In genomic region chr22:38272373-38273134, GRCh38 we compare ENCODE assay signal across 8 cellular contexts. TPM values are rescaled to one million over a fixed set of nuclear protein-coding genes. Genes with fewer than 3 reads are reported as not detected.
DNase-seq lines count a peak whose midpoint lies in the region; ATAC-seq and TF ChIP-seq lines count a peak whose summit lies in the region.

Gene TMEM184B (minus strand): TSS chr22:38273010. CDS start chr22:38247961, 25,049 bp downstream.

- H3K9ac ChIP-seq in PC-3 (ENCODE audit: low read length), result peak within 1 kb of the TSS; percentile 90

- H3K4me1 ChIP-seq in PC-3 (ENCODE audit: insufficient read depth, low read length) (peaks cover 17% of the 10 kb centered on the region), esophagus squamous epithelium (peaks cover 13 to 66% (median 33%) of the 10 kb centered on the region in 3 donors)

- peak within 1 kb of the TSS; percentile 97 for H3K4me2 ChIP-seq in PC-3 (ENCODE audit: low read length)

- 0 out of 2 replicates have a peak within 1 kb of the TSS, but pooled peaks have one; percentile 21 for H3K27ac ChIP-seq in PC-3 (ENCODE audit: low read length)
- H3K27ac ChIP-seq in esophagus squamous epithelium, result peak within 1 kb of the TSS; percentile 94 to 96 (median 95)

- H3K27me3 ChIP-seq in PC-3 (ENCODE audit: low read length) (no peaks in the 10 kb centered on the region), esophagus squamous epithelium (no peaks in the 10 kb centered on the region)

- no peaks in the 10 kb centered on the region for H3K9me2 ChIP-seq in PC-3 (replicated peaks; ENCODE audit: low read length)

- POLR2A ChIA-PET in PC-3 (lab: Charles Lee; ENCODE audit: unreplicated experiment), result no interaction called here

- H3K9me3 ChIP-seq in PC-3 (ENCODE audit: low read length) (no peaks in the 10 kb centered on the region), esophagus squamous epithelium (no peaks in the 10 kb centered on the region)

- 0% methylated on average over 16 of the region's 97 CpGs; no CpG with 5 or more reads in 1 of the 2 donors for WGBS in esophagus squamous epithelium, 2 donors

- H3K4me3 ChIP-seq in PC-3 (ENCODE audit: low read length) (peak within 1 kb of the TSS; percentile 93), esophagus squamous epithelium (peak within 1 kb of the TSS; percentile 92 to 100 (median 98))

- no peaks in the 10 kb centered on the region for H3F3A ChIP-seq in PC-3 (ENCODE audit: low read length, unreplicated experiment)

- intact Hi-C loops in PC-3 (cut with micrococcal nuclease) (no loop called here), esophagus squamous epithelium (cut with DNase I) (no loop called here)

- TF ChIP-seq CTCF in PC-3 (conservative IDR thresholded peaks at IDR 0.05; ENCODE audit: low read depth, low read length), result no peak
- peak in 2 of 6 experiments; percentile 4 to 16 for TF ChIP-seq CTCF in esophagus squamous epithelium (IDR thresholded peaks at IDR 0.05)

- peak; percentile 11 to 40 for DNase-seq in SHP77 (lab: John Stamatoyannopoulos, UW)
- no peak for DNase-seq in SHP77 treated with DMSO at 0.1 percent for 48 hours (lab: John Stamatoyannopoulos, UW)
- DNase-seq in PC-3, result peak; percentile 72
- DNase-seq in activated T-cell treated with anti-CD3 and anti-CD28 coated beads, Interleukin-2, amount 50 U/mL, for 48 hours, result peak; percentile 84 to 88
- no peak for DNase-seq in esophagus squamous epithelium (lab: John Stamatoyannopoulos, UW)
- DNase-seq in myocyte (ENCODE audit: low read depth), result peak; percentile 78
- peak; percentile 53 for DNase-seq in stimulated activated CD8-positive, alpha-beta memory T cell treated with anti-CD3 and anti-CD28 coated beads, Interleukin-7, amount 100 ng/mL, for 24 hours (ENCODE audit: low read depth)

- peak within 1 kb of the TSS; percentile 99 for H2AFZ ChIP-seq in PC-3 (ENCODE audit: low read length)

- ATAC-seq in HG03159 (IDR thresholded peaks at IDR 0.05; ENCODE audit: unreplicated experiment), result peak; percentile 71
- peak; percentile 91 for ATAC-seq in PC-3

- H3K79me2 ChIP-seq in PC-3 (ENCODE audit: low read length), result peaks cover 51% of the 10 kb centered on the region

- CTCF ChIA-PET in PC-3 (lab: Charles Lee), result no interaction called here

- peaks cover 22% of the 10 kb centered on the region; the same call in 1 of the 2 replicates for H4K20me1 ChIP-seq in PC-3 (ENCODE audit: low read length)

- H3K36me3 ChIP-seq in PC-3 (ENCODE audit: low read depth, low read length) (no peaks in the 10 kb centered on the region), esophagus squamous epithelium (no peaks in the 10 kb centered on the region)

- BruUV-seq in PC-3 (replicated peaks; lab: Mats Ljungman, UMichigan), result no TSS peak

- TF ChIP-seq POLR2A in esophagus squamous epithelium (IDR thresholded peaks at IDR 0.05), result peak in 3 of 4 donors; percentile 61 to 96 (median 90)

RNA-seq across cellular contexts. Expression of gene TMEM184B, which starts in this region (rescaled TPM):
- total RNA-seq in PC-3 (2014; rRNA removed) (37.5 and 43.8 TPM in 2 replicates), esophagus squamous epithelium (10 to 100 TPM; 22.5 to 55.1 (median 28.3) TPM), myocyte (53.4 and 78.0 TPM in 2 replicates)
- 90.4 TPM for polyA plus RNA-seq in myocyte (2012)

Comparison
In these comparisons a context has a peak if more than half of its experiments do, and no peak if none do; other contexts are left out.
1. DNase-seq: peak in SHP77 (2 of 2), PC-3 (single experiment), activated T-cell treated with anti-CD3 and anti-CD28 coated beads, Interleukin-2, amount 50 U/mL, for 48 hours (2 of 2), myocyte (single experiment) and stimulated activated CD8-positive, alpha-beta memory T cell treated with anti-CD3 and anti-CD28 coated beads, Interleukin-7, amount 100 ng/mL, for 24 hours (single experiment); none in SHP77 treated with DMSO at 0.1 percent for 48 hours (single experiment) and esophagus squamous epithelium (single experiment).